8 cellular contexts compared by ENCODE assay signal in the genomic region with DNA sequence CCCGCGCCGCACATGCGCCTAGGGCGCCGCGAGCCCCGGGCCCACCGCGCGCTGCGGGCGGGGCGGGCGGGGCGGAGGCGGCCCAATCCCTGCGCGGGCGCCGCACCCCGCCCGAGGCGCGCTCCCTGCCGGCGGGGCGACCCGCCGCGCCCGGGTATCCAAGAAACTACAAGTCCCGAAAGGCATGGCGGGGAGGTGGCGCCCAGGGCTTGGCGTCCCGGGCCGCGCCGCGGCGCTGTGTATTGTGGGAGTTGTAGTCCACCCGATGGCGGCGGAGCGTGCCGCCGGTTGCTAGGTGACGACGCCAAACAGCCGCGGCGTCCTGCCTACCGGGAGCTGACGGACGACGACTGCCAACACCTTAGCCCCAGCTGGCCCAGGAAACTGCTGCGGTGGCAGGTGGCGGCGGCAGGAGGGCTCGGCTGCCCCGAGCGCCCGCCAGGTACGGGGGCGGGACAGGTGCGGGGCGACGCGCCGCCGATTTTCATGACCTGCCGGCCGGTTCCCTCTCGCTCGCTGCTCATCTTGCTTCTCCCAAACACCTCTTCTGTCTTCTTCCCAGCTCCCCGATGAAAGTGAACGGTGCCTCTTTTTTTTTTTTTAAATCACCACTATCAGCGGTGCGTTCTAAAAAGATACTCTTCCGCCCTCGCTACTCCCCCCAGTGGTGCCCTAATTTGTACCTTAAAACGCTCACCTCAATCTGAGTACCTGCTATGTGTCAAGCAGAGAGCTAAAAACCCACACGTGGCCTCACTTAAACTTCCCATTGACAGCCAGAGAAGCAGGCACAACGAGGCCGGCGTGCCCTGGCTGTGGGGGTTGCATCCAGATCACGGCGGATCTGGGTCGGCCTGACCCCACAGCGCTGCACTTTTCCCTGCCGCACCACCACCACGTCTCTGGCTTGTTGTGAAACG. TPM values are rescaled to one million over a fixed set of nuclear protein-coding genes. Genes with fewer than 3 reads are reported as not detected.
A peak's percentile ranks its signal among the peaks of the same experiment; 100 is the strongest.
DNase-seq lines count a peak whose midpoint lies in the region; ATAC-seq and TF ChIP-seq lines count a peak whose summit lies in the region.

A gene (plus strand): TSS at position 304 of the 920 bp plus-strand sequence.

- no peaks in the 10 kb centered on the region for H3K9me3 ChIP-seq in adipocyte (ENCODE audit: control insufficient read depth, low read length)
- H3K9me3 ChIP-seq in heart right ventricle: no peaks in the 10 kb centered on the region

- TF ChIP-seq CTCF in GM12872 (IDR thresholded peaks at IDR 0.05; ENCODE audit: insufficient read depth, low read depth, low read length): 0 out of 3 replicates have a peak, but pooled peaks have one; percentile 6
- peak in 3 of 9 donors; percentile 33 to 43 (median 36) for TF ChIP-seq CTCF in heart right ventricle (IDR thresholded peaks at IDR 0.05)
- peak; percentile 30 for TF ChIP-seq CTCF in type B pancreatic cell (conservative IDR thresholded peaks at IDR 0.05)

- H3K4me1 Mint-ChIP-seq in type B pancreatic cell (ENCODE audit: unreplicated experiment): peaks cover 14% of the 10 kb centered on the region

- 1% methylated on average over 74 to 94 of the region's 94 CpGs for WGBS in heart right ventricle, 2 donors

- no peaks in the 10 kb centered on the region for H3K36me3 Mint-ChIP-seq in type B pancreatic cell

- no peaks in the 10 kb centered on the region for H3K36me3 ChIP-seq in adipocyte (ENCODE audit: control insufficient read depth, insufficient read depth, low read length, severe bottlenecking)
- no peaks in the 10 kb centered on the region for H3K36me3 ChIP-seq in heart right ventricle

- H3K4me3 Mint-ChIP-seq in type B pancreatic cell: peak within 1 kb of the TSS; percentile 89

- peaks cover 78% of the 10 kb centered on the region for H3K27me3 Mint-ChIP-seq in type B pancreatic cell

- peak within 1 kb of the TSS in 6 of 10 donors; percentile 31 to 71 (median 52) for H3K27ac ChIP-seq in heart right ventricle

- DNase-seq in NCI-H1436 (lab: John Stamatoyannopoulos, UW): peak; percentile 78
- DNase-seq in SW 1271 (lab: John Stamatoyannopoulos, UW): peak; percentile 76 to 92
- DNase-seq in adipocyte (ENCODE audit: low read depth): peak; percentile 97
- peak; percentile 97 to 99 for DNase-seq in heart right ventricle
- DNase-seq in pons (ENCODE audit: low spot score): peak; percentile 95
- peak; percentile 97 for DNase-seq in type B pancreatic cell (ENCODE audit: extremely low spot score, unreplicated experiment)

- intact Hi-C loops in heart right ventricle (cut with DNase I): loop anchor here in 8 of 10 donors (5.0 to 10.0 kb wide), 6 partner anchors 43 to 546 kb away; a partner anchor contains a TSS

- H3K9me3 Mint-ChIP-seq in type B pancreatic cell: no peaks in the 10 kb centered on the region

- H3K4me1 ChIP-seq in adipocyte (ENCODE audit: control insufficient read depth, insufficient read depth, low read length): peaks cover 10% of the 10 kb centered on the region
- peaks cover 3 to 39% (median 21%) of the 10 kb centered on the region in 9 donors for H3K4me1 ChIP-seq in heart right ventricle

- H3K9ac ChIP-seq in adipocyte (ENCODE audit: low read length): peak within 1 kb of the TSS; percentile 39

- ATAC-seq in HG02798 (IDR thresholded peaks at IDR 0.05; ENCODE audit: poor library complexity, unreplicated experiment) (peak; percentile 95), heart right ventricle (peak; percentile 95 to 98 (median 97))

- H3K4me3 ChIP-seq in adipocyte (ENCODE audit: low read length) (peak within 1 kb of the TSS; percentile 85), heart right ventricle (peak within 1 kb of the TSS; percentile 41 to 93 (median 63))

- H3K27me3 ChIP-seq in adipocyte (replicated peaks; ENCODE audit: control insufficient read depth, insufficient read depth, low read length) (peaks cover 40% of the 10 kb centered on the region), heart right ventricle (peaks cover 0 to 71% (median 40%) of the 10 kb centered on the region in 7 donors)

- H3K27ac Mint-ChIP-seq in type B pancreatic cell: peak within 1 kb of the TSS; percentile 77

RNA-seq across cellular contexts. Expression of the gene that starts here (rescaled TPM):
- total RNA-seq in heart right ventricle (not detected), type B pancreatic cell (ENCODE audit: low replicate concordance) (0.43 and 1.1 TPM in 2 replicates)
- polyA plus RNA-seq in heart right ventricle: not detected

Comparison
In these comparisons a context has a peak if more than half of its experiments do, and no peak if none do; other contexts are left out.
1. Peak in every context shown above with its lines: DNase-seq, ATAC-seq, H3K4me3 ChIP-seq and H3K27ac ChIP-seq.
2. Peak in DNase-seq, ATAC-seq, H3K4me3 ChIP-seq and H3K27ac ChIP-seq in heart right ventricle; RNA of the gene not detected or under 1 TPM.